In the genomic region with DNA sequence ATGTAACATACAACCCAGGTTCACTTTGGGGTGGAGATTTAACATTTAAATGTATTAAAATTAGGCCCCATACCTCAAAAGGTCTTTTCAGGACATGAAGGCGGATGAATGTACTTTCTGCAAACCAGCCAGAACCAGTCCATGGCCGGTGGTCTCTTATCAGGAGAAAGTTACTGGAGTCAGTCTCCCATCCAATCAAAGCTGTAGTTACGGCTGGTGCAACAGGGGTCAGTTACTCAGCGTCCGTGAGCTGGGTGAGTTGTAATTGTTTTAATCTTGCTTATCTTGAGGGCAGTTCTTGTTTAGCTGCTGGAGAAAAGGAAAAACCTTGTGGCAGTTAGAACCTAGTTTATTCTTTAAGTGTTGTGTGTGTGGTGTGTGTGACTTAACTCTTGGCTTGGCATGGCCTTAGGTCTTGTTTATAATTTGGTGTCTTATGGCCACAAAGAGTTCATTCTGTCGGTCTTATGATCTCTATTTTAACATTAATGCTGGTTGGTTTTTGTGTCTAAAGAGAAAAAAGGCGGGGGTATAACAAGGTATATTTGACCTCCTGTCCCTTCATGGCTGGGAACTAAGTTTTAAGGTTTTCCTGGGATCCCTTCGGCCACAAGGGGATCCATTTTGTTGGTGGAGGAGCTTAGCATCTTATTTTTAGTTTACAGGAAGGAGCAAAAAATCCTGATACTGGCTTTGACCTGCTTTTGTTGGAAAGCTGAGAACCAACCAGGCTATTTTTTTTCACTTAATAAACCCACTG, we compare ENCODE assay signal across 18 cellular contexts.
"Had no signal": no experiment of that assay in that cellular context is flagged by ENCODE, and none has a peak within 500 bp of the region (broad histone marks: within the 10 kb centered on the region; RNA-seq: fewer than 3 reads in every experiment).

No MANE protein-coding gene starts in this region.

- H3K4me3 ChIP-seq: ascending aorta, prostate gland, suprapubic skin had no signal

- H3K4me1 ChIP-seq: prostate gland had no signal

- H3K27ac Mint-ChIP-seq: activated CD4-positive, alpha-beta T cell treated with anti-CD3 and anti-CD28 coated beads, Interleukin-2, amount 10 ng/mL, durations not matched to agents 24 days and 14 days; activated CD8-positive, alpha-beta T cell treated with anti-CD3 and anti-CD28 coated beads for 36 hours; activated naive CD4-positive, alpha-beta T cell treated with anti-CD3 and anti-CD28 coated beads, Interleukin-2, amount 10 ng/mL, durations not matched to agents 7 days and 5 days; activated naive CD8-positive, alpha-beta T cell treated with anti-CD3 and anti-CD28 coated beads, Interleukin-2, amount 50 U/mL, for 24 hours; stimulated activated naive CD8-positive, alpha-beta T cell treated with anti-CD3 and anti-CD28 coated beads, Interleukin-15, Interleukin-2, amounts not matched to agents 100 ng/mL and 50 ng/mL, for 24 hours; T-helper 2 cell treated with Interferon-gamma antibody and Interleukin-4, amounts not matched to agents 5 μg/mL and 100 μg/mL, for 36 hours had no signal

- H3K27me3 Mint-ChIP-seq: activated CD8-positive, alpha-beta T cell treated with anti-CD3 and anti-CD28 coated beads for 36 hours; activated naive CD8-positive, alpha-beta T cell treated with anti-CD3 and anti-CD28 coated beads, Interleukin-2, amount 50 U/mL, for 24 hours; stimulated activated naive CD8-positive, alpha-beta T cell treated with anti-CD3 and anti-CD28 coated beads, Interleukin-15, Interleukin-2, amounts not matched to agents 100 ng/mL and 50 ng/mL, for 24 hours had no signal

- H3K9me3 ChIP-seq: ascending aorta, prostate gland, suprapubic skin had no signal

- H3K4me3 Mint-ChIP-seq: activated CD4-positive, alpha-beta T cell treated with anti-CD3 and anti-CD28 coated beads, Interleukin-2, amount 10 ng/mL, durations not matched to agents 24 days and 14 days; activated CD8-positive, alpha-beta T cell treated with anti-CD3 and anti-CD28 coated beads for 36 hours; activated naive CD4-positive, alpha-beta T cell treated with anti-CD3 and anti-CD28 coated beads, Interleukin-2, amount 10 ng/mL, durations not matched to agents 7 days and 5 days; activated naive CD8-positive, alpha-beta T cell treated with anti-CD3 and anti-CD28 coated beads, Interleukin-2, amount 50 U/mL, for 24 hours; stimulated activated naive CD8-positive, alpha-beta T cell treated with anti-CD3 and anti-CD28 coated beads, Interleukin-15, Interleukin-2, amounts not matched to agents 100 ng/mL and 50 ng/mL, for 24 hours; T-helper 2 cell treated with Interferon-gamma antibody and Interleukin-4, amounts not matched to agents 5 μg/mL and 100 μg/mL, for 36 hours had no signal

- H3K36me3 Mint-ChIP-seq: activated naive CD4-positive, alpha-beta T cell treated with anti-CD3 and anti-CD28 coated beads, Interleukin-2, amount 10 ng/mL, durations not matched to agents 7 days and 5 days had no signal

- H3K9me3 Mint-ChIP-seq: activated CD4-positive, alpha-beta T cell treated with anti-CD3 and anti-CD28 coated beads, Interleukin-2, amount 10 ng/mL, durations not matched to agents 24 days and 14 days; activated CD8-positive, alpha-beta T cell treated with anti-CD3 and anti-CD28 coated beads for 36 hours; activated naive CD4-positive, alpha-beta T cell treated with anti-CD3 and anti-CD28 coated beads, Interleukin-2, amount 10 ng/mL, durations not matched to agents 7 days and 5 days; activated naive CD8-positive, alpha-beta T cell treated with anti-CD3 and anti-CD28 coated beads, Interleukin-2, amount 50 U/mL, for 24 hours; stimulated activated naive CD8-positive, alpha-beta T cell treated with anti-CD3 and anti-CD28 coated beads, Interleukin-15, Interleukin-2, amounts not matched to agents 100 ng/mL and 50 ng/mL, for 24 hours; T-helper 2 cell treated with Interferon-gamma antibody and Interleukin-4, amounts not matched to agents 5 μg/mL and 100 μg/mL, for 36 hours had no signal

- FAIRE-seq: islet of Langerhans had no signal

- DNase-seq: activated CD4-positive, alpha-beta T cell treated with anti-CD3 and anti-CD28 coated beads, Interleukin-2, amount 10 ng/mL, durations not matched to agents 24 days and 14 days; activated CD8-positive, alpha-beta T cell treated with anti-CD3 and anti-CD28 coated beads for 36 hours; activated effector memory CD4-positive, alpha-beta T cell treated with Interleukin-2 at 50 U/mL for 16 hours; activated naive CD4-positive, alpha-beta T cell treated with anti-CD3 and anti-CD28 coated beads, Interleukin-2, amount 10 ng/mL, durations not matched to agents 7 days and 5 days; activated naive CD8-positive, alpha-beta T cell treated with anti-CD3 and anti-CD28 coated beads, Interleukin-2, amount 50 U/mL, for 24 hours; activated T-cell treated with anti-CD3 and anti-CD28 coated beads, Interleukin-2, amount 50 U/mL, for 48 hours; cortex of kidney; effector CD4-positive, alpha-beta T cell; right cardiac atrium; stimulated activated CD4-positive, alpha-beta T cell treated with anti-CD3 and anti-CD28 coated beads, Interleukin-15, amount 100 ng/mL, for 24 hours; stimulated activated CD4-positive, alpha-beta T cell treated with anti-CD3 and anti-CD28 coated beads, Interleukin-2, amount 100 ng/mL, for 48 hours; trophoblast cell had no signal

- H3K36me3 ChIP-seq: ascending aorta, prostate gland, suprapubic skin had no signal

- H3K27ac ChIP-seq: ascending aorta, prostate gland, suprapubic skin had no signal

- H3K27me3 ChIP-seq: ascending aorta, suprapubic skin had no signal
